ENCODE assay signal across 20 cellular contexts in the genomic region with DNA sequence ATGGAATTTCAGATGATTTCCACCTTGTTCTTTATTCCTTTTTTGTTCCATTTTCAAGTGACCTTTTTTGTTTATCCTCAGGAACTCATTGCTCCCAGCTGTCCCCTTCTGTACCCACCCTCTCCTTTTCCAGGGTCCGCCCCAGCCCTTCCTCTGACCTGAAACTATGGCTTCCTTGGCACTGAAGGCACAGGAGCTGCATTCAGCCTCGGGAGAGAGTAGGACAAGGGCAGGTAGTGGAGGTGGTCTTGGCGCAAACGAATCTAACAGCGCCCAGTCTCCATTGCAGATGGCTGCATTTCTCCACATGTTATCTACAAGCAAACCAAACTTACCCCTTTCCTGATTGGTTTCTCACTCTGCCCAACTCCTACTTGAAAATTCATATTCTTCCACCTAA. TPM values are rescaled to one million over a fixed set of nuclear protein-coding genes. Genes with fewer than 3 reads are reported as not detected.
DNase-seq lines count a peak whose midpoint lies in the region; ATAC-seq and TF ChIP-seq lines count a peak whose summit lies in the region.
"Had no signal": no experiment of that assay in that cellular context is flagged by ENCODE, and none has a peak within 500 bp of the region (broad histone marks: within the 10 kb centered on the region; RNA-seq: fewer than 3 reads in every experiment).

No MANE protein-coding gene starts in this region.

- ATAC-seq in activated CD8-positive, alpha-beta memory T cell treated with anti-CD3 and anti-CD28 coated beads, Interleukin-2, amount 10 ng/mL, durations not matched to agents 7 days and 5 days: no peak
- ATAC-seq in IMR-90 (ENCODE audit: low read depth): no peak
- no peak for ATAC-seq in HG02763 (IDR thresholded peaks at IDR 0.05; ENCODE audit: unreplicated experiment)
- no peak for ATAC-seq in GM21367 (IDR thresholded peaks at IDR 0.05; ENCODE audit: unreplicated experiment)
- ATAC-seq: GM23338 had no signal

- no peaks in the 10 kb centered on the region for H3K9me3 Mint-ChIP-seq in activated CD8-positive, alpha-beta memory T cell treated with anti-CD3 and anti-CD28 coated beads, Interleukin-2, amount 10 ng/mL, durations not matched to agents 7 days and 5 days (ENCODE audit: low read depth)
- no peaks in the 10 kb centered on the region for H3K9me3 Mint-ChIP-seq in endodermal cell
- H3K9me3 Mint-ChIP-seq: GM23338, H9 had no signal

- no peak for TF ChIP-seq RAD21 in IMR-90 (IDR thresholded peaks at IDR 0.05; ENCODE audit: low read length)

- POLR2A ChIA-PET in IMR-90 (lab: Charles Lee; ENCODE audit: unreplicated experiment): no interaction called here

- H3K9me1 ChIP-seq in IMR-90 (ENCODE audit: insufficient read depth, low read length): no peaks in the 10 kb centered on the region

- no peak overlapping the region for H2BK20ac ChIP-seq in IMR-90 (ENCODE audit: low read depth, low read length)

- dilution Hi-C loops in IMR-90 (cut with HindIII; ENCODE audit: low sequenced_read_pairs, unreplicated experiment): no loop called here

- H4K8ac ChIP-seq in IMR-90 (ENCODE audit: low read depth in 2 of 2, low read length in 2 of 2): no peak overlapping the region

- no CpG with 5 or more reads among the region's 5 CpGs for WGBS in IMR-90 (ENCODE audit: extremely low coverage in 2 of 2, insufficient read length in 1 of 2), 2 experiments
- WGBS in endodermal cell (ENCODE audit: insufficient coverage in 1 of 2, insufficient read length in 1 of 2), 2 experiments: 68 to 85% methylated on average over 3 to 5 of the region's 5 CpGs

- H3K27me3 Mint-ChIP-seq in activated CD8-positive, alpha-beta memory T cell treated with anti-CD3 and anti-CD28 coated beads, Interleukin-2, amount 10 ng/mL, durations not matched to agents 7 days and 5 days: peaks cover 88% of the 10 kb centered on the region
- H3K27me3 Mint-ChIP-seq in endodermal cell (ENCODE audit: insufficient read depth): peaks cover 94% of the 10 kb centered on the region

- in situ Hi-C loops in IMR-90 (cut with MboI; ENCODE audit: low sequenced_read_pairs): loop anchor here (10.0 to 25.0 kb wide), 2 partner anchors 404 to 882 kb away; no protein-coding TSS in a partner anchor

- no peaks in the 10 kb centered on the region for H4K20me1 ChIP-seq in IMR-90 (ENCODE audit: insufficient read depth, low read length)

- no peak overlapping the region for H3K14ac ChIP-seq in IMR-90 (replicated peaks; ENCODE audit: low read depth, low read length)

- H4K5ac ChIP-seq in IMR-90 (ENCODE audit: low read depth, low read length): no peak overlapping the region

- no peak overlapping the region for H3K27ac Mint-ChIP-seq in activated CD8-positive, alpha-beta memory T cell treated with anti-CD3 and anti-CD28 coated beads, Interleukin-2, amount 10 ng/mL, durations not matched to agents 7 days and 5 days
- no peak overlapping the region for H3K27ac Mint-ChIP-seq in endodermal cell
- H3K27ac Mint-ChIP-seq: GM23338, H9 had no signal

- H3K27ac ChIP-seq in IMR-90 (ENCODE audit: insufficient read depth, low read length) (no peak overlapping the region), endodermal cell (ENCODE audit: low read depth, low read length) (no peak overlapping the region)

- BruUV-seq in IMR-90 (replicated peaks; lab: Mats Ljungman, UMichigan): no TSS peak

- H3K4me1 ChIP-seq in IMR-90 (ENCODE audit: control insufficient read depth, insufficient read depth, low read length) (no peaks in the 10 kb centered on the region), endodermal cell (ENCODE audit: control insufficient read depth, insufficient read depth, low read length) (no peaks in the 10 kb centered on the region)

- no peak overlapping the region for H3K4me3 Mint-ChIP-seq in activated CD8-positive, alpha-beta memory T cell treated with anti-CD3 and anti-CD28 coated beads, Interleukin-2, amount 10 ng/mL, durations not matched to agents 7 days and 5 days
- H3K4me3 Mint-ChIP-seq in endodermal cell: no peak overlapping the region
- H3K4me3 Mint-ChIP-seq: GM23338, H9 had no signal

- no peaks in the 10 kb centered on the region for H3K79me1 ChIP-seq in IMR-90 (ENCODE audit: low read depth in 1 of 2, low read length in 2 of 2)

- H2AK5ac ChIP-seq in IMR-90 (ENCODE audit: low read depth, low read length): peak overlapping the region; percentile 44; the same call in 1 of the 2 replicates

- no peak overlapping the region for H3K9ac ChIP-seq in IMR-90 (ENCODE audit: low read depth, low read length)
- H3K9ac ChIP-seq in endodermal cell (ENCODE audit: extremely low read depth, low read length, poor library complexity, severe bottlenecking): no peak overlapping the region

- no peak overlapping the region for H4K91ac ChIP-seq in IMR-90 (ENCODE audit: insufficient read depth, low read depth, low read length)

- no peaks in the 10 kb centered on the region for H3K36me3 Mint-ChIP-seq in activated CD8-positive, alpha-beta memory T cell treated with anti-CD3 and anti-CD28 coated beads, Interleukin-2, amount 10 ng/mL, durations not matched to agents 7 days and 5 days
- no peaks in the 10 kb centered on the region for H3K36me3 Mint-ChIP-seq in endodermal cell (ENCODE audit: low read depth)

- peaks cover 43% of the 10 kb centered on the region for H3K27me3 ChIP-seq in IMR-90 (ENCODE audit: control insufficient read depth, insufficient read depth, low read length)
- peaks cover 98% of the 10 kb centered on the region for H3K27me3 ChIP-seq in endodermal cell (ENCODE audit: control insufficient read depth, insufficient read depth, low read length, poor library complexity, severe bottlenecking)

- TF ChIP-seq POLR2A in IMR-90 (IDR thresholded peaks at IDR 0.05; ENCODE audit: low read depth, low read length): no peak

- no peaks in the 10 kb centered on the region for H3K36me3 ChIP-seq in IMR-90 (ENCODE audit: control insufficient read depth, insufficient read depth, low read length)
- H3K36me3 ChIP-seq in endodermal cell (ENCODE audit: control insufficient read depth, insufficient read depth, low read length): no peaks in the 10 kb centered on the region
- H3K36me3 ChIP-seq: MG63 had no signal

- intact Hi-C loops in IMR-90 (cut with micrococcal nuclease) (loop anchor here (5.0 to 10.0 kb wide), 2 partner anchors 404 to 882 kb away; no protein-coding TSS in a partner anchor), posterior vena cava (cut with DNase I) (loop anchor here in 1 of 2 donors (2.0 kb wide), 1 partner anchor 84 kb away; no protein-coding TSS in a partner anchor)

- CTCF ChIA-PET in activated CD8-positive, alpha-beta memory T cell treated with anti-CD3 and anti-CD28 coated beads, Interleukin-2, amount 10 ng/mL, durations not matched to agents 7 days and 5 days (lab: Charles Lee): interaction anchor here (2.6 kb wide), 1 partner anchor 84 kb away, joined by 9 read pairs; no protein-coding TSS in a partner anchor
- CTCF ChIA-PET in IMR-90 (lab: Yijun Ruan, JAX): no interaction called here

- H3K4me2 ChIP-seq in IMR-90 (ENCODE audit: low read depth, low read length): no peak overlapping the region
- H3K4me2 ChIP-seq: GM23338 had no signal

- H3K23ac ChIP-seq in IMR-90 (ENCODE audit: low read depth, low read length): no peak overlapping the region

- no peak overlapping the region for H2BK120ac ChIP-seq in IMR-90 (ENCODE audit: low read depth, low read length)

- H2BK15ac ChIP-seq in IMR-90 (ENCODE audit: low read depth, low read length): no peak overlapping the region

- H3K4me1 Mint-ChIP-seq in activated CD8-positive, alpha-beta memory T cell treated with anti-CD3 and anti-CD28 coated beads, Interleukin-2, amount 10 ng/mL, durations not matched to agents 7 days and 5 days: peaks cover 18% of the 10 kb centered on the region
- no peaks in the 10 kb centered on the region for H3K4me1 Mint-ChIP-seq in endodermal cell
- H3K4me1 Mint-ChIP-seq: GM23338 had no signal

- no peak overlapping the region for H3K4ac ChIP-seq in IMR-90 (ENCODE audit: low read depth, low read length)

- no peak overlapping the region for H2AFZ ChIP-seq in IMR-90 (replicated peaks; ENCODE audit: low read length, poor library complexity)
- H2AFZ ChIP-seq: GM23338 had no signal

- no peak overlapping the region for H2AK9ac ChIP-seq in IMR-90 (replicated peaks; ENCODE audit: low read depth, low read length, poor library complexity)

- H3K4me3 ChIP-seq in IMR-90 (ENCODE audit: insufficient read depth, low read depth, low read length) (no peak overlapping the region), endodermal cell (ENCODE audit: low read length) (no peak overlapping the region)
- H3K4me3 ChIP-seq: GM23338, MG63 had no signal

- peak; percentile 28 for DNase-seq in activated CD8-positive, alpha-beta memory T cell treated with anti-CD3 and anti-CD28 coated beads, Interleukin-2, amount 10 ng/mL, durations not matched to agents 7 days and 5 days
- DNase-seq in activated CD8-positive, alpha-beta memory T cell treated with anti-CD3 and anti-CD28 coated beads, Interleukin-2, amount 50 U/mL, for 48 hours: no peak
- DNase-seq in IMR-90 (no peak), endodermal cell (peak; percentile 13), posterior vena cava (ENCODE audit: low spot score) (peak; percentile 52), SHP77 treated with DMSO at 0.1 percent for 48 hours (lab: John Stamatoyannopoulos, UW) (no peak)
- DNase-seq: H9; KBM-7; MG63; NCI-H1105 treated with DMSO at 0.1 percent for 48 hours; NCI-H2029; NCI-H446 treated with DMSO at 0.1 percent for 48 hours; NCI-H526; NCI-H82; NK-92 treated with Interleukin-12 subunit alpha and Interleukin-12 subunit beta, amount 100 ng/mL, for 24 hours; RPMI8226; SHP77 had no signal

- no peaks in the 10 kb centered on the region for H3K9me3 ChIP-seq in IMR-90 (ENCODE audit: control insufficient read depth, insufficient read depth, low read length)
- no peaks in the 10 kb centered on the region for H3K9me3 ChIP-seq in endodermal cell (ENCODE audit: control insufficient read depth, low read length)
- H3K9me3 ChIP-seq: MG63 had no signal

- no peak overlapping the region for H3K18ac ChIP-seq in IMR-90 (ENCODE audit: low read depth, low read length)

- no peak overlapping the region for H2BK5ac ChIP-seq in IMR-90 (ENCODE audit: low read depth, low read length, poor library complexity, severe bottlenecking)

- no peak overlapping the region for H3K56ac ChIP-seq in IMR-90 (ENCODE audit: extremely low read depth, insufficient read depth, low read length)

- TF ChIP-seq CTCF in IMR-90 (conservative IDR thresholded peaks at IDR 0.05; ENCODE audit: low read depth, low read length): no peak
- no peak for TF ChIP-seq CTCF in endodermal cell (conservative IDR thresholded peaks at IDR 0.05)

RNA-seq across cellular contexts. Expression of a gene that starts 8.8 kb away (rescaled TPM):
- under 1 TPM; 0.80 to 0.99 TPM for total RNA-seq in activated CD8-positive, alpha-beta memory T cell treated with anti-CD3 and anti-CD28 coated beads, Interleukin-2, amount 10 ng/mL, durations not matched to agents 7 days and 5 days
- total RNA-seq in IMR-90 (2012; rRNA removed) (7.2 and 7.9 TPM in 2 replicates), endodermal cell (under 1 TPM in 1 of 2 donors, not detected in 1; 0.20 TPM), posterior vena cava (under 1 TPM; 0.43 to 0.51 TPM)
- polyA plus RNA-seq in IMR-90 (2012; rRNA removed): 16.2 and 17.0 TPM in 2 replicates
- 12.4 and 17.1 TPM in 2 replicates for polyA plus RNA-seq in IMR-90 (2012; cell fraction: cytosol; rRNA removed)
- 6.0 and 6.8 TPM in 2 replicates for polyA plus RNA-seq in IMR-90 (2012; cell fraction: nucleus; rRNA removed; ENCODE audit: low replicate concordance)
- 0.78 TPM for polyA plus RNA-seq in endodermal cell (2013, experiment 1 of 2)
- 0.58 TPM for polyA plus RNA-seq in endodermal cell (2013, experiment 2 of 2)
- total RNA-seq: GM23338, H9 had no signal
- polyA plus RNA-seq: GM23338 had no signal

RNA-seq across cellular contexts. Expression of a gene that starts 10.1 kb away (rescaled TPM):
- total RNA-seq in activated CD8-positive, alpha-beta memory T cell treated with anti-CD3 and anti-CD28 coated beads, Interleukin-2, amount 10 ng/mL, durations not matched to agents 7 days and 5 days: not detected
- total RNA-seq in IMR-90 (2012; rRNA removed) (1.3 and 2.2 TPM in 2 replicates), endodermal cell (not detected), posterior vena cava (under 1 TPM in 1 of 2 donors, not detected in 1; 0.74 TPM)
- polyA plus RNA-seq in IMR-90 (2012; rRNA removed): 3.6 and 4.2 TPM in 2 replicates
- polyA plus RNA-seq in IMR-90 (2012; cell fraction: cytosol; rRNA removed): 2.9 and 4.8 TPM in 2 replicates
- polyA plus RNA-seq in IMR-90 (2012; cell fraction: nucleus; rRNA removed; ENCODE audit: low replicate concordance): 1.3 and 2.7 TPM in 2 replicates
- polyA plus RNA-seq in endodermal cell (2013, experiment 1 of 2): not detected
- not detected for polyA plus RNA-seq in endodermal cell (2013, experiment 2 of 2)
- total RNA-seq: GM23338, H9 had no signal
- polyA plus RNA-seq: GM23338 had no signal

RNA-seq across cellular contexts. Expression of a gene that starts 30.7 kb away (rescaled TPM):
- 1 to 10 TPM in 1 of 2 experiments, under 1 TPM in 1; 0.82 to 1.2 TPM for total RNA-seq in activated CD8-positive, alpha-beta memory T cell treated with anti-CD3 and anti-CD28 coated beads, Interleukin-2, amount 10 ng/mL, durations not matched to agents 7 days and 5 days
- total RNA-seq in IMR-90 (2012; rRNA removed) (0.18 and 0.56 TPM in 2 replicates), endodermal cell (under 1 TPM; 0.31 to 0.55 TPM), posterior vena cava (under 1 TPM in 1 of 2 donors, not detected in 1; 0.19 TPM)
- polyA plus RNA-seq in IMR-90 (2012; rRNA removed): 0.69 and 0.87 TPM in 2 replicates
- 0.25 TPM in 2 replicates for polyA plus RNA-seq in IMR-90 (2012; cell fraction: cytosol; rRNA removed)
- 0.15 and 0.84 TPM in 2 replicates for polyA plus RNA-seq in IMR-90 (2012; cell fraction: nucleus; rRNA removed; ENCODE audit: low replicate concordance)
- polyA plus RNA-seq in endodermal cell (2013, experiment 1 of 2): 4.0 TPM
- polyA plus RNA-seq in endodermal cell (2013, experiment 2 of 2): 2.5 TPM

RNA-seq across cellular contexts. Expression of a gene that starts 35.1 kb away (rescaled TPM):
- not detected for total RNA-seq in activated CD8-positive, alpha-beta memory T cell treated with anti-CD3 and anti-CD28 coated beads, Interleukin-2, amount 10 ng/mL, durations not matched to agents 7 days and 5 days
- not detected in 2 replicates for total RNA-seq in IMR-90 (2012; rRNA removed)
- polyA plus RNA-seq in IMR-90 (2012; rRNA removed): not detected in 2 replicates
- 0.02 TPM in 1 of 2 replicates, not detected in the other for polyA plus RNA-seq in IMR-90 (2012; cell fraction: cytosol; rRNA removed)
- polyA plus RNA-seq in IMR-90 (2012; cell fraction: nucleus; rRNA removed; ENCODE audit: low replicate concordance): 0.16 TPM in 1 of 2 replicates, not detected in the other
- total RNA-seq in endodermal cell: not detected
- not detected for polyA plus RNA-seq in endodermal cell (2013, experiment 1 of 2)
- not detected for polyA plus RNA-seq in endodermal cell (2013, experiment 2 of 2)
- total RNA-seq in posterior vena cava: 1 to 10 TPM in 1 of 2 donors, not detected in 1; 1.6 TPM
- total RNA-seq: GM23338, H9 had no signal
- polyA plus RNA-seq: GM23338 had no signal

Comparison
In these comparisons a context has a peak if more than half of its experiments do, and no peak if none do; other contexts are left out.
1. DNase-seq: peak in activated CD8-positive, alpha-beta memory T cell treated with anti-CD3 and anti-CD28 coated beads, Interleukin-2, amount 10 ng/mL, durations not matched to agents 7 days and 5 days (single experiment), endodermal cell (single experiment) and posterior vena cava (single experiment); none in activated CD8-positive, alpha-beta memory T cell treated with anti-CD3 and anti-CD28 coated beads, Interleukin-2, amount 50 U/mL, for 48 hours (single experiment), IMR-90 (single experiment) and SHP77 treated with DMSO at 0.1 percent for 48 hours (single experiment).